ENCODE assay signal across 9 cellular contexts in the genomic region with DNA sequence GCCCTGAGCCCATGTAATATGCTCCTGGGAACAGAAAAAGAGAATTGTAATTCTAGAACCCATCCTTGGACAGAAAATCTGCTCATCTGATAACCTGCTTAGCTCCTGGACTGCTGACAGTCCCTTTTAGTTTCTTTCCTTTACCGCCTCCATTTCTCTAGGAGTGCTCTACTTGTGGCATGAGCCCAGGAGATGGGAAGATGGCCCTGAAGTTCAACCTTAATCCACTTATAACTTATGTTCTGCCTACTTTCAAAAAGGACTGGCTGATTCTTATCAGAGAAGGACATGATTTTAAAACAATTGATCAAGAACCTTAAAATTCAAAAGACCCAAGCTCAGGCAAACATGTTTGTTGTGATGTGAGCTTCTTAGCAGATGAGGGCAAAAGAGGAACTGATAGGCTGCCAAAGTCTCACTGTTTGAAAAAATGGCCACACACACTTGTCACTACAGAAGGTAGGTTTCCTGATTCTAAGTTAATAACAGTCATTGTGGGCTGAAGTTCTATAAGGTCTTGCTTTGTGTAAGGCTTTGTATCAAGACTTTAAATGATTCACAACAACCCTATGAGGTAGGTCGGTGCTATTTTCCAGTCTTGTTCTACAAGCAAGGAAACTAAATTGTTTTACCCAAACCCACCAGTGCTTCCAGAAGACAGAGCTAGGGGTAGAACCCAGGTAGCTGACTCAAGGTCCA.
DNase-seq lines count a peak whose midpoint lies in the region; ATAC-seq, FAIRE-seq and TF ChIP-seq lines count a peak whose summit lies in the region.
"Had no signal": no experiment of that assay in that cellular context is flagged by ENCODE, and none has a peak within 500 bp of the region (broad histone marks: within the 10 kb centered on the region; RNA-seq: fewer than 3 reads in every experiment).

No MANE protein-coding gene starts in this region.

- intact Hi-C loops in CD14-positive monocyte (cut with micrococcal nuclease) = no loop called here
- intact Hi-C loops in activated T-helper 2 cell treated with anti-CD3 and anti-CD28 coated beads, Interferon-gamma antibody, Interleukin-2, Interleukin-4, amounts not matched to agents 10 μg/mL and 5 μg/mL and 100 μg/mL, durations not matched to agents 14 hours and 24 hours and 36 hours (cut with micrococcal nuclease) = loop anchor here (1.0 to 5.0 kb wide), 4 partner anchors 28 to 324 kb away; a partner anchor contains a TSS

- H3K36me3 Mint-ChIP-seq in CD14-positive monocyte = no peaks in the 10 kb centered on the region
- peaks cover 28% of the 10 kb centered on the region for H3K36me3 Mint-ChIP-seq in activated T-helper 2 cell treated with anti-CD3 and anti-CD28 coated beads, Interferon-gamma antibody, Interleukin-2, Interleukin-4, amounts not matched to agents 10 μg/mL and 5 μg/mL and 100 μg/mL, durations not matched to agents 14 hours and 24 hours and 36 hours (ENCODE audit: low read depth)

- no peak for FAIRE-seq in GM19239 (lab: Jason Lieb, UNC)

- DNase-seq in CD14-positive monocyte (ENCODE audit: low spot score) (no peak), GM19239 (ENCODE audit: insufficient read length, low spot score) (peak; percentile 15), mesenteric fat pad (ENCODE audit: low spot score) (no peak), G401 (ENCODE audit: low spot score) (no peak), epidermal melanocyte (ENCODE audit: insufficient read length, low spot score) (no peak)
- no peak for DNase-seq in activated T-helper 2 cell treated with anti-CD3 and anti-CD28 coated beads, Interferon-gamma antibody, Interleukin-2, Interleukin-4, amounts not matched to agents 10 μg/mL and 5 μg/mL and 100 μg/mL, durations not matched to agents 14 hours and 24 hours and 36 hours (ENCODE audit: low spot score)
- no peak for DNase-seq in stimulated activated CD4-positive, alpha-beta T cell treated with anti-CD3 and anti-CD28 coated beads, Interleukin-4, amount 100 ng/mL, for 1 hour
- DNase-seq: IMR-90 had no signal

- ATAC-seq in HG03066 (IDR thresholded peaks at IDR 0.05; ENCODE audit: low read depth, unreplicated experiment) = peak; percentile 55

- peaks cover 18% of the 10 kb centered on the region for H3K4me1 Mint-ChIP-seq in CD14-positive monocyte
- H3K4me1 Mint-ChIP-seq in activated T-helper 2 cell treated with anti-CD3 and anti-CD28 coated beads, Interferon-gamma antibody, Interleukin-2, Interleukin-4, amounts not matched to agents 10 μg/mL and 5 μg/mL and 100 μg/mL, durations not matched to agents 14 hours and 24 hours and 36 hours (ENCODE audit: low read depth) = peaks cover 69% of the 10 kb centered on the region

- H3K4me3 Mint-ChIP-seq in CD14-positive monocyte = no peak overlapping the region
- peak overlapping the region; percentile 53 for H3K4me3 Mint-ChIP-seq in activated T-helper 2 cell treated with anti-CD3 and anti-CD28 coated beads, Interferon-gamma antibody, Interleukin-2, Interleukin-4, amounts not matched to agents 10 μg/mL and 5 μg/mL and 100 μg/mL, durations not matched to agents 14 hours and 24 hours and 36 hours (ENCODE audit: low read depth)

- peaks cover 0 to 3% (median 2%) of the 10 kb centered on the region in 3 donors for H3K27me3 Mint-ChIP-seq in CD14-positive monocyte (ENCODE audit: low read depth in 3 of 3)
- H3K27me3 Mint-ChIP-seq in activated T-helper 2 cell treated with anti-CD3 and anti-CD28 coated beads, Interferon-gamma antibody, Interleukin-2, Interleukin-4, amounts not matched to agents 10 μg/mL and 5 μg/mL and 100 μg/mL, durations not matched to agents 14 hours and 24 hours and 36 hours (ENCODE audit: low read depth) = no peaks in the 10 kb centered on the region

- peak overlapping the region in 4 of 7 donors; percentile 16 to 55 (median 49) for H3K27ac Mint-ChIP-seq in CD14-positive monocyte
- peak overlapping the region; percentile 92 for H3K27ac Mint-ChIP-seq in activated T-helper 2 cell treated with anti-CD3 and anti-CD28 coated beads, Interferon-gamma antibody, Interleukin-2, Interleukin-4, amounts not matched to agents 10 μg/mL and 5 μg/mL and 100 μg/mL, durations not matched to agents 14 hours and 24 hours and 36 hours

- in situ Hi-C loops in G401 (cut with HindIII; ENCODE audit: low sequenced_read_pairs) = no loop called here

- peaks cover 0 to 3% (median 0%) of the 10 kb centered on the region in 7 donors for H3K9me3 Mint-ChIP-seq in CD14-positive monocyte
- H3K9me3 Mint-ChIP-seq in activated T-helper 2 cell treated with anti-CD3 and anti-CD28 coated beads, Interferon-gamma antibody, Interleukin-2, Interleukin-4, amounts not matched to agents 10 μg/mL and 5 μg/mL and 100 μg/mL, durations not matched to agents 14 hours and 24 hours and 36 hours = peaks cover 4% of the 10 kb centered on the region

- TF ChIP-seq CTCF in CD14-positive monocyte (IDR thresholded peaks at IDR 0.05) = no peak
